ENCODE assay signal across 12 cellular contexts in genomic region chr11:75440960-75441803, GRCh38. TPM values are rescaled to one million over a fixed set of nuclear protein-coding genes. Genes with fewer than 3 reads are reported as not detected.
DNase-seq lines count a peak whose midpoint lies in the region; ATAC-seq and TF ChIP-seq lines count a peak whose summit lies in the region.
"Had no signal": no experiment of that assay in that cellular context is flagged by ENCODE, and none has a peak within 500 bp of the region (broad histone marks: within the 10 kb centered on the region; RNA-seq: fewer than 3 reads in every experiment).

No MANE protein-coding gene starts in this region.

- H3K9me2 ChIP-seq in GM23338 (ENCODE audit: insufficient read depth), result no peaks in the 10 kb centered on the region

- H2BK120ac ChIP-seq in neuronal stem cell (ENCODE audit: low read depth, low read length), result no peak overlapping the region

- DNase-seq in GM23338 (ENCODE audit: low spot score) (no peak), endothelial cell (ENCODE audit: low spot score) (no peak), neuronal stem cell (ENCODE audit: low spot score) (no peak), NCI-H2029 treated with DMSO at 0.1 percent for 48 hours (lab: John Stamatoyannopoulos, UW) (no peak), T-helper 1 cell (no peak)
- DNase-seq: Caco-2; CD8-positive, alpha-beta memory T cell; DMS53; GF-D8 had no signal

- peak overlapping the region; percentile 55 for H3K18ac ChIP-seq in neuronal stem cell (ENCODE audit: low read length)

- no peaks in the 10 kb centered on the region for H3K79me1 ChIP-seq in neuronal stem cell (ENCODE audit: low read depth, low read length)

- peak overlapping the region; percentile 36 for H3K9ac ChIP-seq in neuronal stem cell (ENCODE audit: low read depth, low read length, poor library complexity)

- H3K27ac Mint-ChIP-seq in GM23338 (no peak overlapping the region), endothelial cell (ENCODE audit: unreplicated experiment) (no peak overlapping the region)

- H2BK15ac ChIP-seq in neuronal stem cell (ENCODE audit: low read length), result no peak overlapping the region

- no CpG with 5 or more reads among the region's 27 CpGs for WGBS in neuronal stem cell (ENCODE audit: extremely low coverage in 2 of 2, insufficient read length in 2 of 2, insufficient replicate concordance in 1 of 2), 2 donors

- no peak overlapping the region for H2BK12ac ChIP-seq in neuronal stem cell (ENCODE audit: low read length)

- H3F3A ChIP-seq in GM23338 (replicated peaks; ENCODE audit: low read depth), result no peaks in the 10 kb centered on the region

- peak overlapping the region; percentile 45 for H2BK5ac ChIP-seq in neuronal stem cell (ENCODE audit: low read length)

- H3K4me1 ChIP-seq in GM23338 (ENCODE audit: insufficient read depth), result 0 out of 2 replicates have a peak, but pooled peaks cover 3% of the 10 kb centered on the region
- no peaks in the 10 kb centered on the region for H3K4me1 ChIP-seq in HEK293 (ENCODE audit: control insufficient read depth, insufficient read depth, low read length)
- H3K4me1 ChIP-seq in neuronal stem cell (ENCODE audit: control insufficient read depth in 2 of 2, insufficient read depth in 1 of 2, low read depth in 1 of 2, low read length in 2 of 2), result peaks cover 1 to 2% of the 10 kb centered on the region in 2 donors
- H3K4me1 ChIP-seq: Caco-2 had no signal

- H3K27ac ChIP-seq in GM23338 (ENCODE audit: low read depth), result no peak overlapping the region
- H3K27ac ChIP-seq in HEK293 (ENCODE audit: extremely low read depth, low read depth, low read length), result no peak overlapping the region
- H3K27ac ChIP-seq in neuronal stem cell (replicated peaks; ENCODE audit: low read length), result no peak overlapping the region

- H3K4me1 Mint-ChIP-seq in GM23338 (peaks cover 25% of the 10 kb centered on the region), endothelial cell (ENCODE audit: unreplicated experiment) (peaks cover 27% of the 10 kb centered on the region)
- H3K4me1 Mint-ChIP-seq: CD8-positive, alpha-beta memory T cell had no signal

- no peak overlapping the region for H4K8ac ChIP-seq in neuronal stem cell (ENCODE audit: low read depth, low read length)

- no peak overlapping the region for H3K4me3 ChIP-seq in GM23338
- H3K4me3 ChIP-seq in HEK293 (ENCODE audit: low read depth, low read length), result no peak overlapping the region
- H3K4me3 ChIP-seq in neuronal stem cell (ENCODE audit: low read length in 2 of 2), result no peak overlapping the region

- ATAC-seq in GM23338, result peak; percentile 6; the same call in 2 of the 3 replicates
- ATAC-seq in GM19455 (IDR thresholded peaks at IDR 0.05; ENCODE audit: unreplicated experiment), result no peak
- ATAC-seq: HCT116 had no signal

- H3K36me3 Mint-ChIP-seq in GM23338 (ENCODE audit: low read depth) (no peaks in the 10 kb centered on the region), endothelial cell (ENCODE audit: low read depth, unreplicated experiment) (peaks cover 68% of the 10 kb centered on the region)

- no peak for TF ChIP-seq CTCF in GM23338 (conservative IDR thresholded peaks at IDR 0.05; ENCODE audit: low read depth in 2 of 2)
- TF ChIP-seq CTCF in HEK293 (tag by site-specific recombination; IDR thresholded peaks at IDR 0.05), result no peak
- TF ChIP-seq CTCF in endothelial cell (IDR thresholded peaks at IDR 0.05; ENCODE audit: unreplicated experiment), result no peak

- CTCF ChIA-PET in HEK293 (lab: Yijun Ruan, JAX), result interaction anchor here (0.7 to 7.5 kb wide), 5 partner anchors 52 to 160 kb away, joined by 3 to 264 read pairs (median 4); partner anchors contain the start of gene GDPD5

- H3K23ac ChIP-seq in neuronal stem cell (ENCODE audit: low read depth, low read length, poor library complexity), result peak overlapping the region; percentile 62

- H3K79me2 ChIP-seq in GM23338 (replicated peaks; ENCODE audit: insufficient read depth), result no peaks in the 10 kb centered on the region

- no peak overlapping the region for H3K14ac ChIP-seq in neuronal stem cell (ENCODE audit: low read length)

- H3K4me2 ChIP-seq in GM23338, result no peak overlapping the region
- H3K4me2 ChIP-seq in neuronal stem cell (ENCODE audit: insufficient read depth, low read length, poor library complexity, severe bottlenecking), result no peak overlapping the region

- H3K9me3 ChIP-seq in HEK293 (ENCODE audit: control insufficient read depth, insufficient read depth, low read depth, low read length) (no peaks in the 10 kb centered on the region), neuronal stem cell (replicated peaks in 1 of 2; ENCODE audit: control insufficient read depth in 2 of 2, insufficient read depth in 1 of 2, low read depth in 1 of 2, low read length in 2 of 2) (peaks cover 0 to 2% of the 10 kb centered on the region in 2 donors)
- H3K9me3 ChIP-seq: Caco-2 had no signal

- H3K4me3 Mint-ChIP-seq in GM23338 (no peak overlapping the region), endothelial cell (ENCODE audit: unreplicated experiment) (peak overlapping the region; percentile 47)
- H3K4me3 Mint-ChIP-seq: CD8-positive, alpha-beta memory T cell had no signal

- H3K27me3 Mint-ChIP-seq in GM23338 (ENCODE audit: insufficient read depth, low read depth, poor library complexity) (peaks cover 3% of the 10 kb centered on the region), endothelial cell (ENCODE audit: unreplicated experiment) (peaks cover 35% of the 10 kb centered on the region)

- H3K36me3 ChIP-seq in GM23338 (ENCODE audit: insufficient read depth) (no peaks in the 10 kb centered on the region), HEK293 (ENCODE audit: control insufficient read depth in 2 of 2, insufficient read depth in 1 of 2, low read length in 2 of 2) (no peaks in the 10 kb centered on the region), neuronal stem cell (replicated peaks in 1 of 2; ENCODE audit: control insufficient read depth in 2 of 2, insufficient read depth in 2 of 2, low read length in 2 of 2) (no peaks in the 10 kb centered on the region)

- no peaks in the 10 kb centered on the region for H4K20me1 ChIP-seq in GM23338 (replicated peaks; ENCODE audit: insufficient read depth)

- no peak overlapping the region for H4K91ac ChIP-seq in neuronal stem cell (ENCODE audit: low read depth, low read length, poor library complexity)

- H3K4ac ChIP-seq in neuronal stem cell (ENCODE audit: low read length), result no peak overlapping the region

- H3K27me3 ChIP-seq in GM23338 (ENCODE audit: insufficient read depth) (no peaks in the 10 kb centered on the region), neuronal stem cell (ENCODE audit: control insufficient read depth in 3 of 3, insufficient read depth in 3 of 3, low read depth in 1 of 3, low read length in 3 of 3) (peaks cover 0 to 38% (median 0%) of the 10 kb centered on the region in 3 experiments)

- POLR2A ChIA-PET in HEK293 (lab: Yijun Ruan, JAX), result no interaction called here

- H2AFZ ChIP-seq in GM23338 (no peak overlapping the region), neuronal stem cell (ENCODE audit: low read length) (no peak overlapping the region)

- H3K9me3 Mint-ChIP-seq in GM23338, result no peaks in the 10 kb centered on the region; the same call in 2 of the 3 replicates
- H3K9me3 Mint-ChIP-seq in endothelial cell (ENCODE audit: unreplicated experiment), result no peaks in the 10 kb centered on the region
- H3K9me3 Mint-ChIP-seq: CD8-positive, alpha-beta memory T cell had no signal

- peak overlapping the region; percentile 44 for H2AK5ac ChIP-seq in neuronal stem cell (ENCODE audit: low read depth, low read length)

TF ChIP-seq in GM23338, 12 proteins besides CTCF, POLR2A, EP300 and RAD21 (continues in another document):
- TF ChIP-seq EZH2 (IDR thresholded peaks at IDR 0.05; ENCODE audit: low read depth, unreplicated experiment) (no peak), ETS1 (IDR thresholded peaks at IDR 0.05) (no peak)

TF ChIP-seq in HEK293, 187 proteins besides CTCF, POLR2A, EP300 and RAD21:
- TF ChIP-seq GLIS1 (tag by site-specific recombination; IDR thresholded peaks at IDR 0.05) (peak; percentile 59), ZNF544 (tag by site-specific recombination; IDR thresholded peaks at IDR 0.05) (no peak)

RNA-seq across cellular contexts. Expression of gene KLHL35, which starts 8.2 kb away (rescaled TPM):
- 0.28 and 1.1 TPM in 2 replicates for total RNA-seq in GM23338 (2014; rRNA removed; shearing (Covaris generic))
- 0.10 TPM in 1 of 2 replicates, not detected in the other for polyA plus RNA-seq in GM23338 (2016; fragmentation: Nextera tagmentation; extraction: Ambion mirVana)
- total RNA-seq in endothelial cell (ENCODE audit: unreplicated experiment), result 2.8 TPM
- polyA plus RNA-seq in neuronal stem cell (2013, experiment 1 of 2), result 1.2 TPM
- polyA plus RNA-seq in neuronal stem cell (2013, experiment 2 of 2), result 1.5 TPM

RNA-seq across cellular contexts. Expression of gene RPS3, which starts 41.9 kb away (rescaled TPM):
- 1,200 and 1,745 TPM in 2 replicates for total RNA-seq in GM23338 (2014; rRNA removed; shearing (Covaris generic))
- 2,793 and 2,848 TPM in 2 replicates for polyA plus RNA-seq in GM23338 (2016; fragmentation: Nextera tagmentation; extraction: Ambion mirVana)
- 3,784 TPM for total RNA-seq in endothelial cell (ENCODE audit: unreplicated experiment)
- 5,741 TPM for polyA plus RNA-seq in neuronal stem cell (2013, experiment 1 of 2)
- polyA plus RNA-seq in neuronal stem cell (2013, experiment 2 of 2), result 5,744 TPM
